9 cellular contexts compared by ENCODE assay signal in genomic region chr11:78078218-78079167, GRCh38. TPM values are rescaled to one million over a fixed set of nuclear protein-coding genes. Genes with fewer than 3 reads are reported as not detected.
DNase-seq lines count a peak whose midpoint lies in the region; ATAC-seq and TF ChIP-seq lines count a peak whose summit lies in the region.
"Had no signal": no experiment of that assay in that cellular context is flagged by ENCODE, and none has a peak within 500 bp of the region (broad histone marks: within the 10 kb centered on the region; RNA-seq: fewer than 3 reads in every experiment).

No MANE protein-coding gene starts in this region.

- H3K79me2 ChIP-seq in Loucy (ENCODE audit: insufficient read depth, low read length) = peaks cover 66% of the 10 kb centered on the region

- H4K20me1 ChIP-seq in Loucy (ENCODE audit: insufficient read depth, low read length, poor library complexity, severe bottlenecking) = peaks cover 43% of the 10 kb centered on the region

- TF ChIP-seq CTCF in BJ (IDR thresholded peaks at IDR 0.05; ENCODE audit: insufficient read depth, low read depth, low read length) (no peak), Loucy (conservative IDR thresholded peaks at IDR 0.05; ENCODE audit: low read length) (no peak), choroid plexus epithelial cell (conservative IDR thresholded peaks at IDR 0.05; ENCODE audit: low read depth, low read length) (no peak)

- H3K27me3 ChIP-seq in BJ (ENCODE audit: control insufficient read depth, insufficient read depth, low read length) (no peaks in the 10 kb centered on the region), Loucy (ENCODE audit: insufficient read depth, low read length, poor library complexity, severe bottlenecking) (no peaks in the 10 kb centered on the region)

- no peaks in the 10 kb centered on the region for H3K9me2 ChIP-seq in Loucy (replicated peaks; ENCODE audit: low read depth, low read length)

- H3K9me3 Mint-ChIP-seq in naive thymus-derived CD8-positive, alpha-beta T cell = no peaks in the 10 kb centered on the region

- ATAC-seq in naive thymus-derived CD8-positive, alpha-beta T cell = no peak

- H3K27ac Mint-ChIP-seq in naive thymus-derived CD8-positive, alpha-beta T cell = peak overlapping the region; percentile 87 to 97 (median 96)

- POLR2A ChIA-PET in BJ (lab: Charles Lee) = interaction anchor here (0.6 kb wide), 3 partner anchors 9 to 542 kb away, joined by 3 to 10 read pairs (median 3); no protein-coding TSS in a partner anchor
- POLR2A ChIA-PET in naive thymus-derived CD8-positive, alpha-beta T cell (lab: Charles Lee) = interaction anchor here (0.6 to 2.2 kb wide), 7 partner anchors 24 to 408 kb away, joined by 3 to 9 read pairs (median 3); partner anchors contain the start of genes ALG8, INTS4 and RSF1

- H3K4me3 Mint-ChIP-seq in naive thymus-derived CD8-positive, alpha-beta T cell = peak overlapping the region; percentile 71 to 97 (median 94)

- peak overlapping the region; percentile 94 for H3K4me2 ChIP-seq in Loucy (ENCODE audit: low read depth, low read length, poor library complexity, severe bottlenecking)

- CTCF ChIA-PET in BJ (lab: Yijun Ruan, JAX) = interaction anchor here (0.6 to 1.0 kb wide), 2 partner anchors 15 to 338 kb away, joined by 3 read pairs; partner anchors contain the start of gene THRSP

- H2AFZ ChIP-seq in Loucy (ENCODE audit: low read length) = no peak overlapping the region

- H3F3A ChIP-seq in Loucy (ENCODE audit: low read depth) = no peaks in the 10 kb centered on the region

- H3K9ac ChIP-seq in Loucy (ENCODE audit: low read depth, low read length, poor library complexity, severe bottlenecking) = peak overlapping the region; percentile 90

- no peaks in the 10 kb centered on the region for H3K27me3 Mint-ChIP-seq in naive thymus-derived CD8-positive, alpha-beta T cell

- H3K36me3 Mint-ChIP-seq in naive thymus-derived CD8-positive, alpha-beta T cell = peaks cover 0 to 16% (median 0%) of the 10 kb centered on the region in 3 donors

- H3K4me3 ChIP-seq in BJ (ENCODE audit: low read depth, low read length) = peak overlapping the region; percentile 76
- H3K4me3 ChIP-seq in Loucy (ENCODE audit: low read length, poor library complexity, severe bottlenecking) = peak overlapping the region; percentile 92
- H3K4me3 ChIP-seq in choroid plexus epithelial cell (ENCODE audit: low read depth, low read length) = peak overlapping the region; percentile 92

- H3K4me1 Mint-ChIP-seq in naive thymus-derived CD8-positive, alpha-beta T cell = peaks cover 30 to 74% (median 64%) of the 10 kb centered on the region in 4 donors

- no peaks in the 10 kb centered on the region for H3K9me3 ChIP-seq in Loucy (ENCODE audit: insufficient read depth, low read depth, low read length)

- DNase-seq in BJ (ENCODE audit: low read depth) (no peak), choroid plexus epithelial cell (ENCODE audit: low read depth) (no peak), LoVo (ENCODE audit: low spot score) (no peak), NCI-H69 (lab: John Stamatoyannopoulos, UW) (no peak), NCI-H82 (lab: John Stamatoyannopoulos, UW) (no peak), HUDEP-2 (lab: John Stamatoyannopoulos, UW; ENCODE audit: unreplicated experiment in 76 of 76) (no peak)
- no peak for DNase-seq in naive thymus-derived CD8-positive, alpha-beta T cell

- peaks cover 53% of the 10 kb centered on the region for H3K4me1 ChIP-seq in Loucy (ENCODE audit: insufficient read depth, low read length, poor library complexity, severe bottlenecking)

- H3K36me3 ChIP-seq in BJ (ENCODE audit: control insufficient read depth, insufficient read depth, low read length) = no peaks in the 10 kb centered on the region
- no peaks in the 10 kb centered on the region for H3K36me3 ChIP-seq in Loucy (ENCODE audit: insufficient read depth, low read length)

RNA-seq across cellular contexts. Expression of gene NDUFC2, which starts 1.2 kb away (rescaled TPM):
- 145 and 150 TPM in 2 replicates for polyA plus RNA-seq in BJ (2011; rRNA removed)
- 46.1 and 85.1 TPM in 2 replicates for polyA minus RNA-seq in BJ (2011; rRNA and poly(A)+ RNA removed)
- 10 to 100 TPM; 71.4 to 77.7 TPM for total RNA-seq in naive thymus-derived CD8-positive, alpha-beta T cell
- 100 to 1,000 TPM; 158 to 206 (median 163) TPM for polyA plus RNA-seq in naive thymus-derived CD8-positive, alpha-beta T cell

RNA-seq across cellular contexts. Expression of gene THRSP, which starts 14.8 kb away (rescaled TPM):
- not detected in 2 replicates for polyA plus RNA-seq in BJ (2011; rRNA removed)
- not detected in 2 replicates for polyA minus RNA-seq in BJ (2011; rRNA and poly(A)+ RNA removed)
- not detected for total RNA-seq in naive thymus-derived CD8-positive, alpha-beta T cell
- polyA plus RNA-seq in naive thymus-derived CD8-positive, alpha-beta T cell = not detected
- total RNA-seq: dermis microvascular lymphatic vessel endothelial cell had no signal

RNA-seq across cellular contexts. Expression of gene KCTD14, which starts 55.4 kb away (rescaled TPM):
- 1.8 and 2.1 TPM in 2 replicates for polyA plus RNA-seq in BJ (2011; rRNA removed)
- polyA minus RNA-seq in BJ (2011; rRNA and poly(A)+ RNA removed) = 1.1 and 1.3 TPM in 2 replicates
- under 1 TPM in 1 of 2 experiments, not detected in 1; 0.36 TPM for total RNA-seq in naive thymus-derived CD8-positive, alpha-beta T cell
- under 1 TPM in 2 of 3 donors, not detected in 1; 0.13 to 0.33 TPM for polyA plus RNA-seq in naive thymus-derived CD8-positive, alpha-beta T cell
